ENCODE assay signal across 24 cellular contexts in genomic region chr11:111807098-111807497, GRCh38. TPM values are rescaled to one million over a fixed set of nuclear protein-coding genes. Genes with fewer than 3 reads are reported as not detected.
DNase-seq lines count a peak whose midpoint lies in the region; ATAC-seq, FAIRE-seq and TF ChIP-seq lines count a peak whose summit lies in the region.
"Had no signal": no experiment of that assay in that cellular context is flagged by ENCODE, and none has a peak within 500 bp of the region (broad histone marks: within the 10 kb centered on the region; RNA-seq: fewer than 3 reads in every experiment).

No MANE protein-coding gene starts in this region.

- no peak overlapping the region for H3K9ac ChIP-seq in H1 (replicated peaks in 1 of 4; ENCODE audit: extremely low read depth in 1 of 4, low read depth in 3 of 4, low read length in 3 of 4)
- H3K9ac ChIP-seq: BLaER1 treated with 17β-estradiol and CSF1 and Interleukin-3, amounts not matched to agents 10 nM and 100 nM; GM23248 had no signal

- no peak overlapping the region for H2AK5ac ChIP-seq in H1 (ENCODE audit: low read depth, low read length)

- no peak overlapping the region for H2BK120ac ChIP-seq in H1 (replicated peaks; ENCODE audit: low read depth, low read length)

- H3K27ac ChIP-seq in right cardiac atrium (ENCODE audit: low read length), result peak overlapping the region; percentile 41
- no peak overlapping the region for H3K27ac ChIP-seq in H1 (ENCODE audit: low read depth, low read length)
- H3K27ac ChIP-seq: A549; BLaER1 treated with 17β-estradiol and CSF1 and Interleukin-3, amounts not matched to agents 10 nM and 100 nM; GM23248 had no signal

- no peak overlapping the region for H3K56ac ChIP-seq in H1 (replicated peaks; ENCODE audit: insufficient read length, low read depth, low read length)

- no peak overlapping the region for H4K5ac ChIP-seq in H1 (ENCODE audit: insufficient read length, low read depth, low read length)

- no peak for TF ChIP-seq RAD21 in H1 (IDR thresholded peaks at IDR 0.05 in 1 of 2, conservative IDR thresholded peaks at IDR 0.05 in 1 of 2; ENCODE audit: low read depth in 2 of 2, low read length in 2 of 2)

- TF ChIP-seq CTCF in H1 (IDR thresholded peaks at IDR 0.05; ENCODE audit: control extremely low read depth in 1 of 3, insufficient read depth in 1 of 3, low read depth in 1 of 3, low read length in 3 of 3), result no peak

- CTCF ChIA-PET in H1 (lab: Charles Lee; ENCODE audit: partially characterized antibody), result interaction anchor here (1.0 to 3.4 kb wide), 5 partner anchors 25 to 40 kb away, joined by 3 to 10 read pairs (median 6); no protein-coding TSS in a partner anchor

- POLR2A ChIA-PET in H1 (lab: Charles Lee; ENCODE audit: partially characterized antibody), result no interaction called here

- TF ChIP-seq POLR2A in H1 (IDR thresholded peaks at IDR 0.05; ENCODE audit: control extremely low read depth in 1 of 2, low read depth in 2 of 2, low read length in 2 of 2), result no peak

- no peaks in the 10 kb centered on the region for H4K20me1 ChIP-seq in H1 (replicated peaks in 1 of 2; ENCODE audit: control insufficient read depth in 1 of 2, insufficient read depth in 2 of 2, low read length in 2 of 2)
- H4K20me1 ChIP-seq: BLaER1 treated with 17β-estradiol and CSF1 and Interleukin-3, amounts not matched to agents 10 nM and 100 nM had no signal

- no peak overlapping the region for H2AFZ ChIP-seq in H1 (ENCODE audit: low read length)
- H2AFZ ChIP-seq: GM23248 had no signal

- no peaks in the 10 kb centered on the region for H3K23me2 ChIP-seq in H1 (ENCODE audit: low read depth, low read length)

- no peak overlapping the region for H4K8ac ChIP-seq in H1 (ENCODE audit: extremely low read depth, insufficient read depth, low read length)

- H2BK15ac ChIP-seq in H1 (ENCODE audit: low read length), result no peak overlapping the region

- no peak overlapping the region for H3K4me3 ChIP-seq in right cardiac atrium (ENCODE audit: low read length)
- no peak overlapping the region for H3K4me3 ChIP-seq in H1 (ENCODE audit: extremely low read depth in 1 of 4, insufficient read depth in 2 of 4, low read depth in 3 of 4, low read length in 4 of 4)
- H3K4me3 ChIP-seq: A549; BLaER1 treated with 17β-estradiol and CSF1 and Interleukin-3, amounts not matched to agents 10 nM and 100 nM; GM23248 had no signal

- no peak for DNase-seq in right cardiac atrium
- no peak for DNase-seq in left ventricle myocardium superior
- no peak for DNase-seq in H1 (ENCODE audit: low read depth in 1 of 2, low spot score in 2 of 2)
- peak; percentile 51 for DNase-seq in myocyte (ENCODE audit: low read depth)
- no peak for DNase-seq in NCI-H128 (lab: John Stamatoyannopoulos, UW; ENCODE audit: unreplicated experiment)
- DNase-seq in CD1c-positive myeloid dendritic cell (ENCODE audit: extremely low spot score), result no peak
- DNase-seq: 8988T; ACHN; AML-193; BE2C; Caco-2; CD4-positive, CD25-positive, alpha-beta regulatory T cell; CD8-positive, alpha-beta T cell; DMS153; DND-41; GM23248; H9 had no signal

- no peak overlapping the region for H2BK5ac ChIP-seq in H1 (ENCODE audit: low read depth, low read length)

- H3K9me3 ChIP-seq in right cardiac atrium (ENCODE audit: control insufficient read depth, low read length) (no peaks in the 10 kb centered on the region), H1 (ENCODE audit: insufficient read depth in 2 of 2, low read depth in 1 of 2, low read length in 1 of 2) (no peaks in the 10 kb centered on the region)
- H3K9me3 ChIP-seq: A549, BE2C, Caco-2 had no signal

- WGBS in right cardiac atrium, result 97% methylated on average over 1 of the region's 1 CpG
- WGBS in H1 (ENCODE audit: extremely low coverage in 1 of 2, insufficient coverage in 1 of 2, insufficient read length in 1 of 2, insufficient replicate concordance in 2 of 2, low coverage in 1 of 2, low lambda C conversion rate in 2 of 2, missing lambda C conversion rate in 1 of 2), 2 experiments, result 96% methylated on average over 1 of the region's 1 CpG; no CpG with 5 or more reads in 1 of the 2 experiments

- H3K79me2 ChIP-seq in H1 (ENCODE audit: control insufficient read depth in 1 of 2, insufficient read depth in 2 of 2, low read length in 2 of 2), result no peaks in the 10 kb centered on the region

- no peak overlapping the region for H3K14ac ChIP-seq in H1 (ENCODE audit: insufficient read length)

- no peak overlapping the region for H3K4me2 ChIP-seq in H1 (ENCODE audit: insufficient read depth in 1 of 2, low read depth in 2 of 2, low read length in 2 of 2)
- H3K4me2 ChIP-seq: A549; BLaER1 treated with 17β-estradiol and CSF1 and Interleukin-3, amounts not matched to agents 10 nM and 100 nM had no signal

- 0 out of 2 replicates have a peak overlapping the region, but pooled peaks have one; percentile 9 for H2BK12ac ChIP-seq in H1 (ENCODE audit: low read depth, low read length)

- H3K27me3 ChIP-seq in right cardiac atrium (ENCODE audit: control insufficient read depth, insufficient read depth) (no peaks in the 10 kb centered on the region), H1 (replicated peaks in 1 of 4; ENCODE audit: control insufficient read depth in 3 of 4, extremely low read depth in 1 of 4, insufficient read depth in 3 of 4, low read length in 3 of 4) (no peaks in the 10 kb centered on the region)
- H3K27me3 ChIP-seq: BE2C; BLaER1 treated with 17β-estradiol and CSF1 and Interleukin-3, amounts not matched to agents 10 nM and 100 nM had no signal

- TF ChIP-seq EP300 in H1 (IDR thresholded peaks at IDR 0.05; ENCODE audit: borderline replicate concordance in 1 of 2, low read depth in 2 of 2, low read length in 2 of 2), result no peak

- intact Hi-C loops in right cardiac atrium (cut with DNase I) (no loop called here), left ventricle myocardium superior (cut with micrococcal nuclease) (no loop called here)

- FAIRE-seq in H1 (lab: Jason Lieb, UNC), result no peak
- FAIRE-seq: A549, G401.6, GM12892, GM19239 had no signal

- H3K36me3 ChIP-seq in H1 (ENCODE audit: control insufficient read depth in 2 of 4, insufficient read depth in 4 of 4, low read length in 3 of 4), result no peaks in the 10 kb centered on the region; a peak in 2 of 8 replicates
- H3K36me3 ChIP-seq: BE2C had no signal

- no peak overlapping the region for H2BK20ac ChIP-seq in H1 (ENCODE audit: low read length)

- H3K23ac ChIP-seq in H1 (ENCODE audit: insufficient read length), result no peak overlapping the region

- no peak for ATAC-seq in right cardiac atrium
- no peak for ATAC-seq in left ventricle myocardium superior
- no peak for ATAC-seq in GM18858 (IDR thresholded peaks at IDR 0.05; ENCODE audit: unreplicated experiment)
- ATAC-seq: A549; CD8-positive, alpha-beta T cell; HCT116 had no signal

- no peaks in the 10 kb centered on the region for H3K4me1 ChIP-seq in right cardiac atrium (ENCODE audit: control insufficient read depth, insufficient read depth, low read length)
- H3K4me1 ChIP-seq in H1 (replicated peaks in 1 of 4; ENCODE audit: control insufficient read depth in 3 of 4, insufficient read depth in 4 of 4, low read length in 3 of 4), result no peaks in the 10 kb centered on the region
- H3K4me1 ChIP-seq: A549; BE2C; BLaER1 treated with 17β-estradiol and CSF1 and Interleukin-3, amounts not matched to agents 10 nM and 100 nM had no signal

- no peak overlapping the region for H4K91ac ChIP-seq in H1 (replicated peaks; ENCODE audit: insufficient read length, low read length)

- H3K79me1 ChIP-seq in H1 (ENCODE audit: low read depth, low read length), result no peaks in the 10 kb centered on the region

- H3K4ac ChIP-seq in H1 (replicated peaks; ENCODE audit: insufficient read length, low read depth, low read length), result no peak overlapping the region

- no peak overlapping the region for H3K18ac ChIP-seq in H1 (ENCODE audit: extremely low read depth, low read length)

TF ChIP-seq in H1, 55 proteins besides CTCF, POLR2A, EP300 and RAD21:
- no peak for TF ChIP-seq SP1 (IDR thresholded peaks at IDR 0.05; ENCODE audit: low read depth, low read length)
- no peak for TF ChIP-seq RFX5 (IDR thresholded peaks at IDR 0.05; ENCODE audit: borderline replicate concordance, low read depth, low read length)
- no peak for TF ChIP-seq RXRA (IDR thresholded peaks at IDR 0.05; ENCODE audit: insufficient read depth, low read depth, low read length)
- no peak for TF ChIP-seq TBP (IDR thresholded peaks at IDR 0.05; ENCODE audit: low read depth, low read length)
- no peak for TF ChIP-seq KDM5A (IDR thresholded peaks at IDR 0.05; ENCODE audit: low read length)

RNA-seq across cellular contexts. Expression of gene PPP2R1B, which starts 40.9 kb away (rescaled TPM):
- total RNA-seq in right cardiac atrium, result 10 to 100 TPM in 2 of 4 donors, 1 to 10 TPM in 2; 9.6 to 19.7 (median 10.3) TPM
- 5.7 TPM for polyA plus RNA-seq in right cardiac atrium
- total RNA-seq in left ventricle myocardium superior, result 7.4 TPM
- total RNA-seq in H1 (2021; fragmentation: NEBNext Ultra II Directional; extraction: Animal tissue kit (Norgen Biotek cat#: 25700)), result 86.2 and 87.0 TPM in 2 replicates
- 23.1 and 25.8 TPM in 2 replicates for polyA plus RNA-seq in H1 (2011; rRNA removed)
- polyA plus RNA-seq in H1 (2011; cell fraction: cytosol; rRNA removed), result 33.3 TPM
- polyA plus RNA-seq in H1 (2011; cell fraction: nucleus; rRNA removed), result 17.5 TPM
- polyA plus RNA-seq in H1 (2012, experiment 1 of 2), result 35.9 to 67.6 TPM (median 46.9 TPM) in 4 replicates
- 3.2 TPM for polyA plus RNA-seq in H1 (2012, experiment 2 of 2)
- polyA plus RNA-seq in H1 (2013, experiment 1 of 2), result 30.1 TPM
- polyA plus RNA-seq in H1 (2013, experiment 2 of 2), result 30.8 TPM
- 119 and 158 TPM in 2 replicates for polyA minus RNA-seq in H1 (2011; rRNA and poly(A)+ RNA removed)
- polyA minus RNA-seq in H1 (2011; cell fraction: cytosol; rRNA and poly(A)+ RNA removed), result 49.3 TPM
- polyA minus RNA-seq in H1 (2011; cell fraction: nucleus; rRNA and poly(A)+ RNA removed), result 46.8 TPM
- total RNA-seq in myocyte, result 12.7 and 15.7 TPM in 2 replicates
- polyA plus RNA-seq in myocyte (2012), result 8.8 TPM
